In the genomic region with DNA sequence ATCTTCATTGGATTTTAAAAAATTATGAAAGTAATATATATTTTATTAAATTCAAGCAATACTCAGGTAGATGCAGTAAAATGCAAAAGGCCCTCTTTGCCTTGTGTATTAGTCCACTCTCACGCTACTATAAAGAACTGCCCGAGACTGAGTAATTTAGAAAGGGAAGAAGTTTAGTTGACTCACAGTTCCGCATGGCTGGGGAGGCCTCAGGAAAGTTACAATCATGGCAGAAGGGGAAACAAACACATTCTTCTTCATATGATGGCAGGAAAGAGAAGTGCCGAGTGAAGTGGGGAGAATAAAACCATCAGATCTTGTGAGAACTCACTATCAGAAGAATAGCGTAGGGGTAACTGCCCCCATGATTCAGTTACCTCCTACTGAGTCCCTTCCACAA, we compare ENCODE assay signal across 15 cellular contexts. TPM values are rescaled to one million over a fixed set of nuclear protein-coding genes. Genes with fewer than 3 reads are reported as not detected.
DNase-seq lines count a peak whose midpoint lies in the region; ATAC-seq and TF ChIP-seq lines count a peak whose summit lies in the region.
"Had no signal": no experiment of that assay in that cellular context is flagged by ENCODE, and none has a peak within 500 bp of the region (broad histone marks: within the 10 kb centered on the region; RNA-seq: fewer than 3 reads in every experiment).

No MANE protein-coding gene starts in this region.

- CTCF ChIA-PET in activated B cell treated with CpG ODN at 0.5 μM for 24 hours (lab: Charles Lee), result no interaction called here

- H3K9me3 Mint-ChIP-seq in activated B cell treated with CpG ODN at 0.5 μM for 24 hours (no peaks in the 10 kb centered on the region), mesothelial cell of epicardium (peaks cover 10% of the 10 kb centered on the region)
- H3K9me3 Mint-ChIP-seq: activated CD4-positive, alpha-beta T cell treated with anti-CD3 and anti-CD28 coated beads, Interleukin-2, amount 10 ng/mL, durations not matched to agents 7 days and 5 days had no signal

- H3K4me3 Mint-ChIP-seq in activated B cell treated with CpG ODN at 0.5 μM for 24 hours, result peak overlapping the region; percentile 41
- no peak overlapping the region for H3K4me3 Mint-ChIP-seq in mesothelial cell of epicardium
- H3K4me3 Mint-ChIP-seq: activated CD4-positive, alpha-beta T cell treated with anti-CD3 and anti-CD28 coated beads, Interleukin-2, amount 10 ng/mL, durations not matched to agents 7 days and 5 days had no signal

- ATAC-seq in GM21390 (IDR thresholded peaks at IDR 0.05; ENCODE audit: unreplicated experiment), result peak; percentile 66
- peak; percentile 49 for ATAC-seq in HG03342 (IDR thresholded peaks at IDR 0.05; ENCODE audit: unreplicated experiment)
- peak; percentile 72 for ATAC-seq in activated B cell treated with CpG ODN at 0.5 μM for 24 hours (ENCODE audit: low read depth)

- POLR2A ChIA-PET in activated B cell treated with CpG ODN at 0.5 μM for 24 hours (lab: Charles Lee), result no interaction called here

- H3K4me1 Mint-ChIP-seq in activated B cell treated with CpG ODN at 0.5 μM for 24 hours (peaks cover 31% of the 10 kb centered on the region), mesothelial cell of epicardium (no peaks in the 10 kb centered on the region)
- H3K4me1 Mint-ChIP-seq: activated CD4-positive, alpha-beta T cell treated with anti-CD3 and anti-CD28 coated beads, Interleukin-2, amount 10 ng/mL, durations not matched to agents 7 days and 5 days had no signal

- intact Hi-C loops in activated B cell treated with CpG ODN at 0.5 μM for 24 hours (cut with micrococcal nuclease), result loop anchor here (1.0 kb wide), 1 partner anchor 8 kb away; no protein-coding TSS in a partner anchor

- H3K36me3 Mint-ChIP-seq in activated B cell treated with CpG ODN at 0.5 μM for 24 hours (ENCODE audit: low read depth) (no peaks in the 10 kb centered on the region), mesothelial cell of epicardium (no peaks in the 10 kb centered on the region)

- no peak overlapping the region for H3K4me3 ChIP-seq in GM12865 (ENCODE audit: low read depth, low read length)
- H3K4me3 ChIP-seq: stomach had no signal

- DNase-seq in GM12865 (ENCODE audit: low read depth) (peak; percentile 77), activated B cell treated with CpG ODN at 0.5 μM for 24 hours (no peak), mesothelial cell of epicardium (ENCODE audit: low spot score in 2 of 2, unreplicated experiment in 2 of 2) (no peak)
- DNase-seq in stimulated activated CD4-positive, alpha-beta T cell treated with anti-CD3 and anti-CD28 coated beads, Interleukin-4, amount 100 ng/mL, for 4 hours, result no peak
- DNase-seq in stimulated activated naive CD4-positive, alpha-beta T cell (lab: John Stamatoyannopoulos, UW), result no peak
- no peak for DNase-seq in stimulated activated CD4-positive, alpha-beta T cell treated with anti-CD3 and anti-CD28 coated beads, Interleukin-2, amount 100 ng/mL, for 24 hours
- DNase-seq: activated CD4-positive, alpha-beta T cell treated with anti-CD3 and anti-CD28 coated beads, Interleukin-2, amount 10 ng/mL, durations not matched to agents 7 days and 5 days; activated naive CD4-positive, alpha-beta T cell; GDM1; hypothalamus; NCI-H774; stimulated activated CD4-positive, alpha-beta T cell treated with anti-CD3 and anti-CD28 coated beads, Interleukin-2, amount 100 ng/mL, for 48 hours; stomach had no signal

- H3K27ac Mint-ChIP-seq in activated B cell treated with CpG ODN at 0.5 μM for 24 hours, result peak overlapping the region; percentile 55
- no peak overlapping the region for H3K27ac Mint-ChIP-seq in mesothelial cell of epicardium
- H3K27ac Mint-ChIP-seq: activated CD4-positive, alpha-beta T cell treated with anti-CD3 and anti-CD28 coated beads, Interleukin-2, amount 10 ng/mL, durations not matched to agents 7 days and 5 days had no signal

- TF ChIP-seq CTCF in GM12865 (IDR thresholded peaks at IDR 0.05; ENCODE audit: insufficient read depth, low read depth, low read length, missing control alignments) (no peak), activated B cell treated with CpG ODN at 0.5 μM for 24 hours (IDR thresholded peaks at IDR 0.05) (no peak), mesothelial cell of epicardium (IDR thresholded peaks at IDR 0.05; ENCODE audit: unreplicated experiment) (no peak)

- H3K27me3 Mint-ChIP-seq in activated B cell treated with CpG ODN at 0.5 μM for 24 hours, result no peaks in the 10 kb centered on the region
- H3K27me3 Mint-ChIP-seq in mesothelial cell of epicardium (ENCODE audit: low read depth), result peaks cover 24% of the 10 kb centered on the region

RNA-seq across cellular contexts. Expression of a gene that starts 12.1 kb away (rescaled TPM):
- total RNA-seq in activated B cell treated with CpG ODN at 0.5 μM for 24 hours, result 0.09 TPM in 1 of 2 replicates, not detected in the other
- total RNA-seq in mesothelial cell of epicardium, result 1.7 to 1.9 TPM (median 1.7 TPM) in 3 replicates
- total RNA-seq: activated CD4-positive, alpha-beta T cell treated with anti-CD3 and anti-CD28 coated beads, Interleukin-2, amount 10 ng/mL, durations not matched to agents 7 days and 5 days had no signal
